In genomic region chr17:40952169-40952568, GRCh38 we compare ENCODE assay signal across 16 cellular contexts. TPM values are rescaled to one million over a fixed set of nuclear protein-coding genes. Genes with fewer than 3 reads are reported as not detected.
DNase-seq lines count a peak whose midpoint lies in the region; ATAC-seq and TF ChIP-seq lines count a peak whose summit lies in the region.
"Had no signal": no experiment of that assay in that cellular context is flagged by ENCODE, and none has a peak within 500 bp of the region (broad histone marks: within the 10 kb centered on the region; RNA-seq: fewer than 3 reads in every experiment).

No MANE protein-coding gene starts in this region.

- H3K4me3 ChIP-seq in Caco-2 (ENCODE audit: low read depth, low read length) (no peak overlapping the region), PC-9 (no peak overlapping the region), fibroblast of lung (replicated peaks in 1 of 4; ENCODE audit: control extremely low read depth in 1 of 4, insufficient read depth in 1 of 4, low read depth in 3 of 4, low read length in 4 of 4) (no peak overlapping the region), psoas muscle (no peak overlapping the region)

- 18 to 37% (median 29%) methylated on average over 2 of the region's 2 CpGs for WGBS in psoas muscle, 3 donors

- H3K9ac ChIP-seq in fibroblast of lung (ENCODE audit: insufficient read depth, low read length) = no peak overlapping the region

- peaks cover 77% of the 10 kb centered on the region for H3K4me1 ChIP-seq in Caco-2
- H3K4me1 ChIP-seq in PC-9 (replicated peaks; ENCODE audit: insufficient read depth) = peaks cover 57% of the 10 kb centered on the region
- H3K4me1 ChIP-seq in fibroblast of lung (ENCODE audit: control insufficient read depth, extremely low read depth, insufficient read depth, low read length) = peaks cover 18% of the 10 kb centered on the region
- H3K4me1 ChIP-seq in psoas muscle = peaks cover 9% of the 10 kb centered on the region

- no peaks in the 10 kb centered on the region for H3K9me3 ChIP-seq in Caco-2
- H3K9me3 ChIP-seq in PC-9 (ENCODE audit: insufficient read depth, low read depth) = no peaks in the 10 kb centered on the region
- no peaks in the 10 kb centered on the region for H3K9me3 ChIP-seq in fibroblast of lung (ENCODE audit: control insufficient read depth, insufficient read depth, low read depth, low read length)
- no peaks in the 10 kb centered on the region for H3K9me3 ChIP-seq in psoas muscle

- peaks cover 64% of the 10 kb centered on the region for H3K4me1 Mint-ChIP-seq in Caco-2 (ENCODE audit: low read depth, unreplicated experiment)
- H3K4me1 Mint-ChIP-seq in immature natural killer cell = no peaks in the 10 kb centered on the region
- peaks cover 4% of the 10 kb centered on the region for H3K4me1 Mint-ChIP-seq in activated T-cell treated with anti-CD3 and anti-CD28 coated beads, Interleukin-2, amount 50 U/mL, for 24 hours (ENCODE audit: low read depth)

- intact Hi-C loops in Caco-2 (cut with micrococcal nuclease; ENCODE audit: unreplicated experiment) = no loop called here
- intact Hi-C loops in PC-9 (cut with micrococcal nuclease; ENCODE audit: unreplicated experiment) = no loop called here
- intact Hi-C loops in psoas muscle (cut with DNase I) = no loop called here

- H3K36me3 ChIP-seq in Caco-2 (ENCODE audit: control insufficient read depth, insufficient read depth, low read length) = no peaks in the 10 kb centered on the region
- H3K36me3 ChIP-seq in PC-9 (ENCODE audit: low read depth) = no peaks in the 10 kb centered on the region
- H3K36me3 ChIP-seq in fibroblast of lung (ENCODE audit: control insufficient read depth, insufficient read depth, low read length) = no peaks in the 10 kb centered on the region
- no peaks in the 10 kb centered on the region for H3K36me3 ChIP-seq in psoas muscle (ENCODE audit: insufficient read depth in 1 of 2, low read depth in 1 of 2)

- H4K20me1 ChIP-seq in PC-9 (ENCODE audit: insufficient read depth) (no peaks in the 10 kb centered on the region), fibroblast of lung (ENCODE audit: control insufficient read depth, extremely low read depth, insufficient read depth, low read length) (no peaks in the 10 kb centered on the region)

- H3K4me3 Mint-ChIP-seq in Caco-2 (ENCODE audit: unreplicated experiment) (no peak overlapping the region), immature natural killer cell (no peak overlapping the region)
- H3K4me3 Mint-ChIP-seq in activated T-cell treated with anti-CD3 and anti-CD28 coated beads, Interleukin-2, amount 50 U/mL, for 24 hours = no peak overlapping the region
- H3K4me3 Mint-ChIP-seq: CD4-positive, CD25-positive, alpha-beta regulatory T cell had no signal

- POLR2A ChIA-PET in Caco-2 (lab: Charles Lee) (no interaction called here), PC-9 (lab: Charles Lee; ENCODE audit: unreplicated experiment) (interaction anchor here (0.7 kb wide), 1 partner anchor 120 kb away, joined by 3 read pairs; no protein-coding TSS in a partner anchor)

- H3K9me3 Mint-ChIP-seq in Caco-2 (ENCODE audit: unreplicated experiment) (no peaks in the 10 kb centered on the region), immature natural killer cell (peaks cover 0 to 2% (median 0%) of the 10 kb centered on the region in 6 donors)
- H3K9me3 Mint-ChIP-seq in activated T-cell treated with anti-CD3 and anti-CD28 coated beads, Interleukin-2, amount 50 U/mL, for 24 hours = no peaks in the 10 kb centered on the region
- H3K9me3 Mint-ChIP-seq: CD4-positive, CD25-positive, alpha-beta regulatory T cell had no signal

- CTCF ChIA-PET in Caco-2 (lab: Charles Lee) (no interaction called here), PC-9 (lab: Charles Lee) (no interaction called here)

- no peak for TF ChIP-seq CTCF in Caco-2 (IDR thresholded peaks at IDR 0.05; ENCODE audit: insufficient read depth in 1 of 2, low read depth in 1 of 2, low read length in 1 of 2, severe bottlenecking in 1 of 2, unreplicated experiment in 1 of 2)
- TF ChIP-seq CTCF in PC-9 (conservative IDR thresholded peaks at IDR 0.05) = no peak
- TF ChIP-seq CTCF in fibroblast of lung (conservative IDR thresholded peaks at IDR 0.05 in 1 of 2, IDR thresholded peaks at IDR 0.05 in 1 of 2; ENCODE audit: low read depth in 1 of 2, low read length in 2 of 2) = no peak
- no peak for TF ChIP-seq CTCF in psoas muscle (IDR thresholded peaks at IDR 0.05)

- peak overlapping the region; percentile 44 for H3K27ac Mint-ChIP-seq in Caco-2 (ENCODE audit: unreplicated experiment)
- H3K27ac Mint-ChIP-seq in immature natural killer cell = no peak overlapping the region
- no peak overlapping the region for H3K27ac Mint-ChIP-seq in activated T-cell treated with anti-CD3 and anti-CD28 coated beads, Interleukin-2, amount 50 U/mL, for 24 hours
- H3K27ac Mint-ChIP-seq: CD4-positive, CD25-positive, alpha-beta regulatory T cell had no signal

- DNase-seq in Caco-2 (no peak), PC-9 (no peak), fibroblast of lung (ENCODE audit: low read depth in 2 of 2) (no peak), psoas muscle (no peak), NCI-H748 (lab: John Stamatoyannopoulos, UW; ENCODE audit: unreplicated experiment) (no peak), immature natural killer cell (no peak), MV-4-11 (lab: John Stamatoyannopoulos, UW) (no peak)
- DNase-seq in activated T-cell treated with anti-CD3 and anti-CD28 coated beads, Interleukin-2, amount 50 U/mL, for 24 hours = no peak
- DNase-seq: CD4-positive, CD25-positive, alpha-beta regulatory T cell; KG1; NCI-H1436 treated with DMSO at 0.1 percent for 48 hours; NCI-H2081 treated with DMSO at 0.1 percent for 48 hours; NCI-H510A; SHP77 had no signal

- peak; percentile 79 to 84 (median 82) for ATAC-seq in psoas muscle
- ATAC-seq: SK-N-SH treated with all-trans-retinoic acid at 6 μM for 48 hours had no signal

- H3K9me2 ChIP-seq in PC-9 (ENCODE audit: insufficient read depth) = no peaks in the 10 kb centered on the region

- H3K36me3 Mint-ChIP-seq in Caco-2 (ENCODE audit: insufficient read depth, unreplicated experiment) (peaks cover 6% of the 10 kb centered on the region), immature natural killer cell (no peaks in the 10 kb centered on the region)
- no peaks in the 10 kb centered on the region for H3K36me3 Mint-ChIP-seq in activated T-cell treated with anti-CD3 and anti-CD28 coated beads, Interleukin-2, amount 50 U/mL, for 24 hours (ENCODE audit: low read depth)
- H3K36me3 Mint-ChIP-seq: CD4-positive, CD25-positive, alpha-beta regulatory T cell had no signal

- no peak overlapping the region for H2AFZ ChIP-seq in PC-9
- no peak overlapping the region for H2AFZ ChIP-seq in fibroblast of lung (ENCODE audit: low read length)

- H3K27ac ChIP-seq in PC-9 (peak overlapping the region; percentile 98), fibroblast of lung (ENCODE audit: insufficient read depth, low read length) (peak overlapping the region; percentile 23), psoas muscle (peak overlapping the region; percentile 68)

- 0 out of 2 replicates have a peak, but pooled peaks cover 5% of the 10 kb centered on the region for H3K79me2 ChIP-seq in PC-9 (ENCODE audit: low read depth)
- H3K79me2 ChIP-seq in fibroblast of lung (ENCODE audit: control insufficient read depth, insufficient read depth, low read length) = no peaks in the 10 kb centered on the region

- H3K27me3 Mint-ChIP-seq in Caco-2 (ENCODE audit: insufficient read depth, unreplicated experiment) (no peaks in the 10 kb centered on the region), immature natural killer cell (ENCODE audit: low read depth in 3 of 3) (peaks cover 9 to 30% (median 15%) of the 10 kb centered on the region in 3 donors)
- peaks cover 81% of the 10 kb centered on the region for H3K27me3 Mint-ChIP-seq in activated T-cell treated with anti-CD3 and anti-CD28 coated beads, Interleukin-2, amount 50 U/mL, for 24 hours

- H3F3A ChIP-seq in PC-9 (ENCODE audit: insufficient read depth, low read depth) = peaks cover 37% of the 10 kb centered on the region

- H3K27me3 ChIP-seq in Caco-2 (replicated peaks; ENCODE audit: control insufficient read depth, insufficient read depth, low read length) (no peaks in the 10 kb centered on the region), PC-9 (ENCODE audit: insufficient read depth, low read depth) (no peaks in the 10 kb centered on the region), fibroblast of lung (ENCODE audit: control insufficient read depth, insufficient read depth, low read length) (no peaks in the 10 kb centered on the region), psoas muscle (ENCODE audit: insufficient read depth in 3 of 3, low read length in 2 of 3) (peaks cover 0 to 7% (median 0%) of the 10 kb centered on the region in 3 donors)

- BruUV-seq in Caco-2 (replicated peaks; lab: Mats Ljungman, UMichigan) (no TSS peak), PC-9 (replicated peaks; lab: Mats Ljungman, UMichigan) (no TSS peak)

- H3K4me2 ChIP-seq in PC-9 = peak overlapping the region; percentile 54
- no peak overlapping the region for H3K4me2 ChIP-seq in fibroblast of lung (ENCODE audit: extremely low read depth, insufficient read depth, low read length)

RNA-seq across cellular contexts. Expression of gene KRT39, which starts 14.6 kb away (rescaled TPM):
- total RNA-seq in Caco-2 (2022) (not detected in 2 replicates), PC-9 (2021) (not detected in 2 replicates), fibroblast of lung (0.26 and 0.33 TPM in 2 replicates), psoas muscle (not detected)
- polyA plus RNA-seq in fibroblast of lung (0.19 and 0.22 TPM in 2 replicates), psoas muscle (not detected), immature natural killer cell (not detected)
- 0.16 and 0.19 TPM in 2 replicates for polyA plus RNA-seq in fibroblast of lung (2012)
- not detected in 2 replicates for polyA minus RNA-seq in fibroblast of lung (ENCODE audit: low replicate concordance)
- total RNA-seq: A673; CD4-positive, CD25-positive, alpha-beta regulatory T cell had no signal
- polyA plus RNA-seq: CD4-positive, CD25-positive, alpha-beta regulatory T cell had no signal

RNA-seq across cellular contexts. Expression of gene KRT23, which starts 14.7 kb away (rescaled TPM):
- total RNA-seq in Caco-2 (2022) (43.6 and 47.1 TPM in 2 replicates), PC-9 (2021) (not detected in 2 replicates), fibroblast of lung (not detected in 2 replicates), psoas muscle (1 to 10 TPM in 1 of 4 donors, under 1 TPM in 1, not detected in 2; 0.25 to 1.5 TPM)
- polyA plus RNA-seq in fibroblast of lung (0.11 and 0.17 TPM in 2 replicates), psoas muscle (under 1 TPM in 1 of 3 donors, not detected in 2; 0.03 TPM), immature natural killer cell (not detected)
- 0.07 TPM in 1 of 2 replicates, not detected in the other for polyA plus RNA-seq in fibroblast of lung (2012)
- not detected in 2 replicates for polyA minus RNA-seq in fibroblast of lung (ENCODE audit: low replicate concordance)
- total RNA-seq: A673; CD4-positive, CD25-positive, alpha-beta regulatory T cell had no signal
- polyA plus RNA-seq: CD4-positive, CD25-positive, alpha-beta regulatory T cell had no signal

RNA-seq across cellular contexts. Expression of gene KRT40, which starts 32.0 kb away (rescaled TPM):
- total RNA-seq in Caco-2 (2022) (not detected in 2 replicates), PC-9 (2021) (not detected in 2 replicates), fibroblast of lung (not detected in 2 replicates), psoas muscle (not detected)
- polyA plus RNA-seq in fibroblast of lung (0.03 and 0.05 TPM in 2 replicates), psoas muscle (not detected), immature natural killer cell (not detected)
- polyA plus RNA-seq in fibroblast of lung (2012) = not detected in 2 replicates
- polyA minus RNA-seq in fibroblast of lung (ENCODE audit: low replicate concordance) = not detected in 2 replicates
- total RNA-seq: CD4-positive, CD25-positive, alpha-beta regulatory T cell had no signal
- polyA plus RNA-seq: CD4-positive, CD25-positive, alpha-beta regulatory T cell had no signal

RNA-seq across cellular contexts. Expression of gene KRTAP3-3, which starts 41.8 kb away (rescaled TPM):
- total RNA-seq in Caco-2 (2022) (not detected in 2 replicates), PC-9 (2021) (not detected in 2 replicates), fibroblast of lung (not detected in 2 replicates), psoas muscle (not detected)
- polyA plus RNA-seq in fibroblast of lung (not detected in 2 replicates), psoas muscle (not detected), immature natural killer cell (not detected)
- not detected in 2 replicates for polyA plus RNA-seq in fibroblast of lung (2012)
- not detected in 2 replicates for polyA minus RNA-seq in fibroblast of lung (ENCODE audit: low replicate concordance)
- total RNA-seq: A673; CD4-positive, CD25-positive, alpha-beta regulatory T cell had no signal
- polyA plus RNA-seq: CD4-positive, CD25-positive, alpha-beta regulatory T cell had no signal

RNA-seq across cellular contexts. Expression of gene KRTAP3-2, which starts 47.5 kb away (rescaled TPM):
- total RNA-seq in Caco-2 (2022) (not detected in 2 replicates), PC-9 (2021) (not detected in 2 replicates), fibroblast of lung (not detected in 2 replicates), psoas muscle (not detected)
- polyA plus RNA-seq in fibroblast of lung (not detected in 2 replicates), psoas muscle (not detected), immature natural killer cell (not detected)
- not detected in 2 replicates for polyA plus RNA-seq in fibroblast of lung (2012)
- not detected in 2 replicates for polyA minus RNA-seq in fibroblast of lung (ENCODE audit: low replicate concordance)
- total RNA-seq: A673; CD4-positive, CD25-positive, alpha-beta regulatory T cell had no signal
- polyA plus RNA-seq: CD4-positive, CD25-positive, alpha-beta regulatory T cell had no signal

Comparison
In these comparisons a context has a peak if more than half of its experiments do, and no peak if none do; other contexts are left out.
1. H3K27ac ChIP-seq: peak in every context shown above with its lines; median percentile 98 in PC-9; 68 in psoas muscle; 23 in fibroblast of lung.
2. RNA of gene KRT23, which starts 14.7 kb away (total RNA-seq): 43.6 to 47.1 TPM in Caco-2; 0.25 to 1.5 TPM in psoas muscle, not detected in PC-9 and not detected in fibroblast of lung; every median in the first group is over 10 times any median in the second.